8 cellular contexts compared by ENCODE assay signal in the genomic region with DNA sequence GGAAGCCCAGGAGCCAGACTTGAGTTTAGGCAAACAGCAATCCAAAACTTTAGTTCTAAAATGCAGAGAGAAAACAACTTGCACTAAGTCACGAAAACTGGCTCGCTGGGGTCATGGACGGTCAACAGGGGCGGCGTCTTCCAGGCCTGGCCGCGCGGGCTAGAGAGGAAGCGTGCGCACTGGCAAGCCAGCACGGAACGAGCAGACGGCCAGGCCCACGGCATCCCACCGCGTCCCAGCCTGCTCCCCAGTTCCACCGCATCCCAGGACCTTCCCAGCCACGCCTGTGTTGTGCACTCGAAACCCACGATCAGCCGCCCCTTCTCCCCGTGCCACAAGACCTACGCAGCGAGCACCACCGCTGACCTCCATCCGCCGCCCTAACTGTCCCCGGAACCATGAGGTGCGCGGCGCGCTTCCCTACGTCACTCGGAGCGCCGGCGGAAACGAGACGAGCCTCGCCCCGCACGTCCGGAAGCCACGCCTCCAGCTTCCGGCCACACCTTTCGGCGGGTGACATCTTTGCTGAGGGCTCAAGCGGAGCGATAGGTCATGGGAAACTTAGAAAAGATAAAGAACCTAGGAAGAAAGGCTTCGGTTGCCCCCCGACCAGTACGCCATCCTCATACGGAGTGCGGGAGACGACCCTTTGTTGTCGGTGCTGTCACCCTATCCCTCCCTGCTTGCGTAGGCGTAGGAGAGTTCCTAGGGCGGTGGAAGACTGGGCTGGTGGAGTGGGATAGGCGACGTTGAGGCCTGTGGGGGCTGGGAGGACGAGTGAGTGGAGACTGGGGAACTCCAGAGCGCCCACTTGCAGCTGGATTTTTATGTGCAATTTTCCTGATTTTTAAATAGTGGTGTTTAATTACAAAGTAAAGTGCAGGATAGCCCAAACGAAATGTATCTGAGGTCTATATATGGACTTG. TPM values are rescaled to one million over a fixed set of nuclear protein-coding genes. Genes with fewer than 3 reads are reported as not detected.
DNase-seq lines count a peak whose midpoint lies in the region; ATAC-seq and TF ChIP-seq lines count a peak whose summit lies in the region.

A gene (minus strand): TSS at position 400 of the 926 bp plus-strand sequence. CDS start 2,460 bp downstream, outside the sequence.

- H3K36me3 Mint-ChIP-seq in activated naive CD8-positive, alpha-beta T cell = peaks cover 13% of the 10 kb centered on the region

- intact Hi-C loops in testis (cut with DNase I; ENCODE audit: low total_unique reads) = no loop called here

- no peaks in the 10 kb centered on the region for H3K9me3 Mint-ChIP-seq in activated naive CD8-positive, alpha-beta T cell (ENCODE audit: low read depth)

- peak; percentile 49 for TF ChIP-seq POLR2A in testis (IDR thresholded peaks at IDR 0.05)

- ATAC-seq in HG02623 (IDR thresholded peaks at IDR 0.05; ENCODE audit: unreplicated experiment) (peak; percentile 95), omental fat pad (ENCODE audit: low FRiP score) (peak; percentile 98)

- DNase-seq in GM12864 (ENCODE audit: low read depth) (peak; percentile 83), NCI-H1092 treated with DMSO at 0.1 percent for 48 hours (lab: John Stamatoyannopoulos, UW) (peak; percentile 98), SKM-1 (lab: John Stamatoyannopoulos, UW; ENCODE audit: unreplicated experiment) (peak; percentile 89), glomerular visceral epithelial cell (ENCODE audit: extremely low spot score) (peak; percentile 93), omental fat pad (ENCODE audit: low spot score) (peak; percentile 82), testis (peak; percentile 97)

- no peaks in the 10 kb centered on the region for H3K9me3 ChIP-seq in testis

- H3K27me3 Mint-ChIP-seq in activated naive CD8-positive, alpha-beta T cell = no peaks in the 10 kb centered on the region

- WGBS in testis, 2 donors = 0 to 2% methylated on average over 24 to 59 of the region's 64 CpGs

- peaks cover 42% of the 10 kb centered on the region for H3K4me1 Mint-ChIP-seq in activated naive CD8-positive, alpha-beta T cell (ENCODE audit: low read depth)

- no peaks in the 10 kb centered on the region for H3K27me3 ChIP-seq in testis

- peak within 1 kb of the TSS; percentile 79 for H3K4me3 ChIP-seq in GM12864 (ENCODE audit: low read depth, low read length)
- peak within 1 kb of the TSS; percentile 75 to 80 for H3K4me3 ChIP-seq in testis

- peak within 1 kb of the TSS; percentile 100 for H3K4me3 Mint-ChIP-seq in activated naive CD8-positive, alpha-beta T cell

- peaks cover 16% of the 10 kb centered on the region for H3K4me1 ChIP-seq in testis

- peak within 1 kb of the TSS; percentile 100 for H3K27ac Mint-ChIP-seq in activated naive CD8-positive, alpha-beta T cell

- peak within 1 kb of the TSS; percentile 86 to 92 for H3K27ac ChIP-seq in testis

- TF ChIP-seq CTCF in GM12864 (IDR thresholded peaks at IDR 0.05; ENCODE audit: low read depth, low read length, missing control alignments) (no peak), omental fat pad (IDR thresholded peaks at IDR 0.05) (no peak), testis (IDR thresholded peaks at IDR 0.05) (peak in 2 of 3 experiments; percentile 10 to 29)

- no peaks in the 10 kb centered on the region for H3K36me3 ChIP-seq in testis (ENCODE audit: low read depth, missing control alignments)

RNA-seq across cellular contexts. Expression of the gene that starts here (rescaled TPM):
- 10 to 100 TPM; 44.4 to 70.7 (median 49.8) TPM for total RNA-seq in omental fat pad
- 10 to 100 TPM; 75.7 to 82.8 TPM for total RNA-seq in testis
- 82.7 TPM for polyA plus RNA-seq in testis (ENCODE audit: insufficient read depth, low read depth, low replicate concordance)

Comparison
In these comparisons a context has a peak if more than half of its experiments do, and no peak if none do; other contexts are left out.
1. Peak in every context shown above with its lines: DNase-seq, ATAC-seq, H3K4me3 ChIP-seq and H3K27ac ChIP-seq.
2. CTCF ChIP-seq: peak in testis (2 of 3); none in GM12864 (single experiment) and omental fat pad (0 of 3).